8 cellular contexts compared by ENCODE assay signal in genomic region chr7:74650055-74650454, GRCh38. TPM values are rescaled to one million over a fixed set of nuclear protein-coding genes. Genes with fewer than 3 reads are reported as not detected.
DNase-seq lines count a peak whose midpoint lies in the region; TF ChIP-seq lines count a peak whose summit lies in the region.
"Not testable (repeated sequence)": the region's sequence is repeated elsewhere in the genome, so short reads cannot be mapped to it uniquely, and the experiment has no call there.

No MANE protein-coding gene starts in this region.

- not testable (repeated sequence) for H3K27me3 ChIP-seq in H7 (ENCODE audit: control insufficient read depth, insufficient read depth, low read length); cardiac muscle cell; parathyroid adenoma (ENCODE audit: control insufficient read depth, insufficient read depth, low read length); stomach smooth muscle (ENCODE audit: control insufficient read depth in 1 of 2, insufficient read depth in 2 of 2, low read length in 2 of 2)

- peak overlapping the region; percentile 70 for H2AFZ ChIP-seq in parathyroid adenoma

- TF ChIP-seq CTCF in GM13977 (IDR thresholded peaks at IDR 0.05; ENCODE audit: extremely low read depth, insufficient read depth, missing control alignments); cardiac muscle cell (IDR thresholded peaks at IDR 0.05; ENCODE audit: low read depth, low read length); parathyroid adenoma (IDR thresholded peaks at IDR 0.05): not testable (repeated sequence)

- not testable (repeated sequence) for H3K9ac ChIP-seq in parathyroid adenoma; stomach smooth muscle (ENCODE audit: low read length in 2 of 2)

- intact Hi-C loops in activated naive CD4-positive, alpha-beta T cell treated with anti-CD3 and anti-CD28 coated beads for 36 hours (cut with micrococcal nuclease), result loop anchor here (10.0 kb wide), 1 partner anchor 935 kb away; the partner anchor contains the start of gene STX1A

- peak overlapping the region; percentile 82 to 91 (median 86) for H3K4me3 Mint-ChIP-seq in IgD-negative memory B cell
- peak overlapping the region; percentile 80 for H3K4me3 Mint-ChIP-seq in activated naive CD4-positive, alpha-beta T cell treated with anti-CD3 and anti-CD28 coated beads for 36 hours

- not testable (repeated sequence) for H3K27me3 Mint-ChIP-seq in IgD-negative memory B cell; activated naive CD4-positive, alpha-beta T cell treated with anti-CD3 and anti-CD28 coated beads for 36 hours (ENCODE audit: low read depth)

- H3K36me3 Mint-ChIP-seq in IgD-negative memory B cell; activated naive CD4-positive, alpha-beta T cell treated with anti-CD3 and anti-CD28 coated beads for 36 hours (ENCODE audit: low read depth): not testable (repeated sequence)

- peak overlapping the region; percentile 83 for H3K27ac ChIP-seq in cardiac muscle cell
- H3K27ac ChIP-seq in parathyroid adenoma; stomach smooth muscle (ENCODE audit: low read length): not testable (repeated sequence)

- H3K4me1 ChIP-seq in cardiac muscle cell (ENCODE audit: low read depth), result peaks cover 15% of the 10 kb centered on the region
- H3K4me1 ChIP-seq in parathyroid adenoma; stomach smooth muscle (ENCODE audit: control insufficient read depth, insufficient read depth, low read length): not testable (repeated sequence)

- in situ Hi-C loops in GM13977 (cut with MboI; ENCODE audit: low pct_unique_long_range_greater_than_20kb, low sequenced_read_pairs, unreplicated experiment), result not testable (repeated sequence)

- DNase-seq in GM13977 (ENCODE audit: low spot score), result peak; percentile 71
- DNase-seq in H7, result peak; percentile 51
- peak; percentile 42 for DNase-seq in T-helper 9 cell
- DNase-seq in activated naive CD4-positive, alpha-beta T cell treated with anti-CD3 and anti-CD28 coated beads for 36 hours, result peak; percentile 82
- peak; percentile 54 to 67 for DNase-seq in cardiac muscle cell (ENCODE audit: low read depth in 1 of 2, low spot score in 1 of 2)

- H3K36me3 ChIP-seq in H7 (replicated peaks; ENCODE audit: control insufficient read depth, insufficient read depth, low read length); cardiac muscle cell; parathyroid adenoma (ENCODE audit: control insufficient read depth, insufficient read depth, low read length); stomach smooth muscle (ENCODE audit: control insufficient read depth in 2 of 2, insufficient read depth in 2 of 2, low read length in 2 of 2): not testable (repeated sequence)

- H3K4me2 ChIP-seq in parathyroid adenoma (ENCODE audit: low read length), result peak overlapping the region; percentile 61

- peak overlapping the region; percentile 92 to 96 (median 93) for H3K27ac Mint-ChIP-seq in IgD-negative memory B cell
- H3K27ac Mint-ChIP-seq in activated naive CD4-positive, alpha-beta T cell treated with anti-CD3 and anti-CD28 coated beads for 36 hours, result peak overlapping the region; percentile 83

- H3K9me3 Mint-ChIP-seq in IgD-negative memory B cell; activated naive CD4-positive, alpha-beta T cell treated with anti-CD3 and anti-CD28 coated beads for 36 hours: not testable (repeated sequence)

- not testable (repeated sequence) for H3K9me3 ChIP-seq in cardiac muscle cell (ENCODE audit: low read depth); parathyroid adenoma (ENCODE audit: control insufficient read depth, low read length); stomach smooth muscle (ENCODE audit: control insufficient read depth in 2 of 2, low read length in 2 of 2)

- CTCF ChIA-PET in activated naive CD4-positive, alpha-beta T cell treated with anti-CD3 and anti-CD28 coated beads for 36 hours (lab: Charles Lee), result not testable (repeated sequence)

- H3K79me2 ChIP-seq in parathyroid adenoma, result not testable (repeated sequence)

- H3K4me3 ChIP-seq in H7 (ENCODE audit: insufficient read depth, low read depth, low read length); cardiac muscle cell; parathyroid adenoma (ENCODE audit: low read depth, low read length): not testable (repeated sequence)
- H3K4me3 ChIP-seq in stomach smooth muscle (ENCODE audit: low read length in 2 of 2), result peak overlapping the region; percentile 46 to 55

- peaks cover 18 to 21% (median 18%) of the 10 kb centered on the region in 3 donors for H3K4me1 Mint-ChIP-seq in IgD-negative memory B cell
- H3K4me1 Mint-ChIP-seq in activated naive CD4-positive, alpha-beta T cell treated with anti-CD3 and anti-CD28 coated beads for 36 hours (ENCODE audit: low read depth), result peaks cover 26% of the 10 kb centered on the region

RNA-seq across cellular contexts. Expression of gene GTF2I, which starts 7.5 kb away (rescaled TPM):
- 152 and 199 TPM in 2 replicates for total RNA-seq in H7 (2014; rRNA removed; shearing (Covaris generic))
- polyA plus RNA-seq in IgD-negative memory B cell (81.5 TPM), cardiac muscle cell (189 and 203 TPM in 2 replicates)
- total RNA-seq in activated naive CD4-positive, alpha-beta T cell treated with anti-CD3 and anti-CD28 coated beads for 36 hours, result 10 to 100 TPM; 81.3 to 81.5 TPM
- total RNA-seq in cardiac muscle cell, result 221 and 367 TPM in 2 replicates
